In the genomic region with DNA sequence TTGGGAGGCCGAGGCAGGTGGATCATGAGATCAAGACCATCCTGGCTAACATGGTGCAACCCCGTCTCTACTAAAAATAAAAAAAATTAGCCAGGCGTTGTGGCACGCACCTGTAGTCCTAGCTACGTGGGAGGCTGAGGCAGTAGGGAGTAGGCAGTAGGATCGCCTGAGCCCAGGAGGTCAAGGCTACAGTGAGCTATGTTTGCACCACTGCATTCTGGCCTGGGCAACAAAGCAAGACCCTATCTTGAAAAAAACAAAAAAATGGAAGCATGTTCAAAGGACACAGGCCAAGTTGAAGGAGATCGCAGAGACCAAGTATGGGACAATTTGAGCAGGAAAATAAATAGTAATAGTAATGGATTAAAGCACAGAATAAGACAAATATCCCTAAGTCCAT, we compare ENCODE assay signal across 19 cellular contexts. TPM values are rescaled to one million over a fixed set of nuclear protein-coding genes. Genes with fewer than 3 reads are reported as not detected.
DNase-seq lines count a peak whose midpoint lies in the region; ATAC-seq and TF ChIP-seq lines count a peak whose summit lies in the region.
"Had no signal": no experiment of that assay in that cellular context is flagged by ENCODE, and none has a peak within 500 bp of the region (broad histone marks: within the 10 kb centered on the region; RNA-seq: fewer than 3 reads in every experiment).

No MANE protein-coding gene starts in this region.

- H3K27me3 Mint-ChIP-seq in mesothelial cell of epicardium (ENCODE audit: low read depth) = no peaks in the 10 kb centered on the region

- DNase-seq in AG04450 (ENCODE audit: low read depth, low spot score) = no peak
- DNase-seq in RWPE1 (ENCODE audit: low spot score) = no peak
- DNase-seq in mesothelial cell of epicardium (ENCODE audit: low spot score in 2 of 2, unreplicated experiment in 2 of 2) = no peak
- no peak for DNase-seq in MM.1S
- no peak for DNase-seq in activated T-cell treated with anti-CD3 and anti-CD28 coated beads, Interleukin-2, amount 50 U/mL, for 48 hours
- no peak for DNase-seq in activated naive CD4-positive, alpha-beta T cell treated with anti-CD3 and anti-CD28 coated beads, Interleukin-2, amount 50 U/mL, for 72 hours (ENCODE audit: low spot score in 2 of 2)
- DNase-seq: activated CD4-positive, alpha-beta T cell treated with anti-CD3 and anti-CD28 coated beads, Interleukin-2, amount 50 U/mL, for 48 hours; adrenal gland; BE2C; KG1; NCI-H1092; NCI-H2107; NCI-H774; occipital lobe; stimulated activated CD4-positive, alpha-beta T cell treated with anti-CD3 and anti-CD28 coated beads, Interleukin-2, amount 100 ng/mL, for 48 hours had no signal

- CTCF ChIA-PET in AG04450 (lab: Charles Lee) = interaction anchor here (0.6 to 1.4 kb wide), 3 partner anchors 29 to 95 kb away, joined by 3 read pairs; no protein-coding TSS in a partner anchor
- CTCF ChIA-PET in RWPE1 (lab: Yijun Ruan, JAX) = no interaction called here

- H3K4me3 ChIP-seq in AG04450 (ENCODE audit: low read depth, low read length) = no peak overlapping the region
- no peak overlapping the region for H3K4me3 ChIP-seq in MM.1S (ENCODE audit: low read length)
- H3K4me3 ChIP-seq: adrenal gland, suprapubic skin had no signal

- no peaks in the 10 kb centered on the region for H3K4me1 ChIP-seq in MM.1S (ENCODE audit: low read length)
- H3K4me1 ChIP-seq: adrenal gland, BE2C, suprapubic skin had no signal

- H3K4me1 Mint-ChIP-seq in mesothelial cell of epicardium = peaks cover 18% of the 10 kb centered on the region

- TF ChIP-seq CTCF in AG04450 (IDR thresholded peaks at IDR 0.05; ENCODE audit: low read depth, low read length) = no peak
- no peak for TF ChIP-seq CTCF in RWPE1 (conservative IDR thresholded peaks at IDR 0.05; ENCODE audit: low read depth)
- TF ChIP-seq CTCF in mesothelial cell of epicardium (IDR thresholded peaks at IDR 0.05; ENCODE audit: unreplicated experiment) = no peak
- TF ChIP-seq CTCF in MM.1S (IDR thresholded peaks at IDR 0.05; ENCODE audit: low read length) = no peak

- no peak overlapping the region for H2AFZ ChIP-seq in MM.1S (ENCODE audit: low read length)

- H3K36me3 ChIP-seq in MM.1S (replicated peaks; ENCODE audit: insufficient read depth, low read length) = peaks cover 16% of the 10 kb centered on the region; the same call in 1 of the 2 replicates

- no peak overlapping the region for H3K4me2 ChIP-seq in MM.1S (ENCODE audit: low read depth, low read length)

- H3K27ac Mint-ChIP-seq in mesothelial cell of epicardium = peak overlapping the region; percentile 97
- H3K27ac Mint-ChIP-seq in activated naive CD4-positive, alpha-beta T cell treated with anti-CD3 and anti-CD28 coated beads, Interleukin-2, amount 50 U/mL, for 72 hours = peak overlapping the region in 1 of 2 donors; percentile 34

- H4K20me1 ChIP-seq in MM.1S (ENCODE audit: insufficient read depth, low read length) = no peaks in the 10 kb centered on the region

- no peaks in the 10 kb centered on the region for H3F3A ChIP-seq in MM.1S (ENCODE audit: insufficient read depth, low read length)

- H3K27ac ChIP-seq in AG04450 (ENCODE audit: low read depth, low read length) = peak overlapping the region; percentile 77
- peak overlapping the region; percentile 69 for H3K27ac ChIP-seq in RWPE1
- H3K27ac ChIP-seq in MM.1S (ENCODE audit: low read length) = no peak overlapping the region
- H3K27ac ChIP-seq: adrenal gland, foreskin keratinocyte, suprapubic skin had no signal

- ATAC-seq in activated naive CD4-positive, alpha-beta T cell treated with anti-CD3 and anti-CD28 coated beads, Interleukin-2, amount 50 U/mL, for 72 hours = no peak
- ATAC-seq: left lobe of liver, Panc1 had no signal

- H3K79me2 ChIP-seq in MM.1S (ENCODE audit: low read length) = peaks cover 88% of the 10 kb centered on the region

- H3K27me3 ChIP-seq in AG04450 (ENCODE audit: control insufficient read depth, insufficient read depth, low read length) (no peaks in the 10 kb centered on the region), MM.1S (replicated peaks; ENCODE audit: insufficient read depth, low read length) (no peaks in the 10 kb centered on the region)
- H3K27me3 ChIP-seq: adrenal gland, BE2C, foreskin keratinocyte, suprapubic skin had no signal

- H3K9me3 Mint-ChIP-seq in mesothelial cell of epicardium = no peaks in the 10 kb centered on the region
- H3K9me3 Mint-ChIP-seq in activated naive CD4-positive, alpha-beta T cell treated with anti-CD3 and anti-CD28 coated beads, Interleukin-2, amount 50 U/mL, for 72 hours = no peaks in the 10 kb centered on the region

- H3K36me3 Mint-ChIP-seq in mesothelial cell of epicardium = peaks cover 46% of the 10 kb centered on the region
- peaks cover 20 to 30% of the 10 kb centered on the region in 2 donors for H3K36me3 Mint-ChIP-seq in activated naive CD4-positive, alpha-beta T cell treated with anti-CD3 and anti-CD28 coated beads, Interleukin-2, amount 50 U/mL, for 72 hours

- no peaks in the 10 kb centered on the region for H3K9me3 ChIP-seq in AG04450 (ENCODE audit: control insufficient read depth, insufficient read depth, low read length)
- no peaks in the 10 kb centered on the region for H3K9me3 ChIP-seq in MM.1S (replicated peaks; ENCODE audit: insufficient read depth, low read length)
- H3K9me3 ChIP-seq: adrenal gland, BE2C, suprapubic skin had no signal

- no peak overlapping the region for H3K4me3 Mint-ChIP-seq in mesothelial cell of epicardium

- POLR2A ChIA-PET in AG04450 (lab: Yijun Ruan, JAX) = interaction anchor here (0.7 to 1.4 kb wide), 4 partner anchors 13 to 38 kb away, joined by 3 to 8 read pairs (median 4); a partner anchor contains a TSS
- POLR2A ChIA-PET in RWPE1 (lab: Yijun Ruan, JAX; ENCODE audit: low non-redundant PET) = no interaction called here

- no peak overlapping the region for H3K9ac ChIP-seq in MM.1S (ENCODE audit: low read length)

- no peaks in the 10 kb centered on the region for H3K9me2 ChIP-seq in MM.1S (replicated peaks; ENCODE audit: insufficient read depth, low read length)

RNA-seq across cellular contexts. Expression of a gene that starts 14.2 kb away (rescaled TPM):
- polyA plus RNA-seq in AG04450 (2011; rRNA removed) = 36.1 and 38.4 TPM in 2 replicates
- polyA minus RNA-seq in AG04450 (2011; rRNA and poly(A)+ RNA removed) = 55.6 and 63.1 TPM in 2 replicates
- 56.3 to 62.6 TPM (median 57.1 TPM) in 3 replicates for total RNA-seq in mesothelial cell of epicardium
- 100 to 1,000 TPM; 208 to 276 TPM for total RNA-seq in activated naive CD4-positive, alpha-beta T cell treated with anti-CD3 and anti-CD28 coated beads, Interleukin-2, amount 50 U/mL, for 72 hours

RNA-seq across cellular contexts. Expression of a gene that starts 15.0 kb away (rescaled TPM):
- polyA plus RNA-seq in AG04450 (2011; rRNA removed) = 120 and 165 TPM in 2 replicates
- polyA minus RNA-seq in AG04450 (2011; rRNA and poly(A)+ RNA removed) = 30.0 and 35.1 TPM in 2 replicates
- total RNA-seq in mesothelial cell of epicardium = 137 to 148 TPM (median 145 TPM) in 3 replicates
- 100 to 1,000 TPM; 305 to 440 TPM for total RNA-seq in activated naive CD4-positive, alpha-beta T cell treated with anti-CD3 and anti-CD28 coated beads, Interleukin-2, amount 50 U/mL, for 72 hours

RNA-seq across cellular contexts. Expression of a gene that starts 26.2 kb away (rescaled TPM):
- polyA plus RNA-seq in AG04450 (2011; rRNA removed) = 9,160 and 11,356 TPM in 2 replicates
- polyA minus RNA-seq in AG04450 (2011; rRNA and poly(A)+ RNA removed) = 15,456 and 19,888 TPM in 2 replicates
- 2,078 to 2,104 TPM (median 2,089 TPM) in 3 replicates for total RNA-seq in mesothelial cell of epicardium
- 1,000 to 10,000 TPM; 5,900 to 8,209 TPM for total RNA-seq in activated naive CD4-positive, alpha-beta T cell treated with anti-CD3 and anti-CD28 coated beads, Interleukin-2, amount 50 U/mL, for 72 hours

RNA-seq across cellular contexts. Expression of a gene that starts 37.6 kb away (rescaled TPM):
- 15.1 and 18.3 TPM in 2 replicates for polyA plus RNA-seq in AG04450 (2011; rRNA removed)
- 8.6 and 13.2 TPM in 2 replicates for polyA minus RNA-seq in AG04450 (2011; rRNA and poly(A)+ RNA removed)
- total RNA-seq in mesothelial cell of epicardium = 5.2 to 6.9 TPM (median 6.4 TPM) in 3 replicates
- 100 to 1,000 TPM in 1 of 2 donors, 10 to 100 TPM in 1; 47.6 to 151 TPM for total RNA-seq in activated naive CD4-positive, alpha-beta T cell treated with anti-CD3 and anti-CD28 coated beads, Interleukin-2, amount 50 U/mL, for 72 hours

RNA-seq across cellular contexts. Expression of a gene that starts 47.8 kb away (rescaled TPM):
- 23.8 and 24.2 TPM in 2 replicates for polyA plus RNA-seq in AG04450 (2011; rRNA removed)
- polyA minus RNA-seq in AG04450 (2011; rRNA and poly(A)+ RNA removed) = 17.8 and 18.2 TPM in 2 replicates
- total RNA-seq in mesothelial cell of epicardium = 14.8 to 16.1 TPM (median 14.8 TPM) in 3 replicates
- 10 to 100 TPM; 10.3 to 16.4 TPM for total RNA-seq in activated naive CD4-positive, alpha-beta T cell treated with anti-CD3 and anti-CD28 coated beads, Interleukin-2, amount 50 U/mL, for 72 hours
